ENCODE assay signal across 1 cellular context in genomic region chr6:137910424-137910834, GRCh38.
TF ChIP-seq lines count a peak whose summit lies in the region.

No MANE protein-coding gene starts in this region.

TF ChIP-seq in K562, 482 proteins besides CTCF, POLR2A, EP300 and RAD21 (continued from another document and continues in another):
- TF ChIP-seq ZNF551 (CRISPR knock-in tag; IDR thresholded peaks at IDR 0.05) (no peak), ZNF239 (CRISPR knock-in tag; IDR thresholded peaks at IDR 0.05) (peak; percentile 84), ZZZ3 (IDR thresholded peaks at IDR 0.05) (no peak), PKNOX1 (IDR thresholded peaks at IDR 0.05) (peak; percentile 60), ZNF408 (CRISPR knock-in tag; IDR thresholded peaks at IDR 0.05; ENCODE audit: low read depth) (no peak), ESRRB (CRISPR knock-in tag; IDR thresholded peaks at IDR 0.05; ENCODE audit: borderline replicate concordance) (no peak), NR4A1 (CRISPR knock-in tag; IDR thresholded peaks at IDR 0.05) (peak; percentile 93; the same call in 1 of the 2 replicates), NR4A1 (tag; IDR thresholded peaks at IDR 0.05) (peak; percentile 81; the same call in 1 of the 2 replicates), RAD51 (IDR thresholded peaks at IDR 0.05; ENCODE audit: borderline replicate concordance, low read depth) (no peak), ZBED1 (IDR thresholded peaks at IDR 0.05) (no peak), NCOR1 (IDR thresholded peaks at IDR 0.05) (peak; percentile 69), PCBP1 (IDR thresholded peaks at IDR 0.05; ENCODE audit: low read depth, low read length, poor library complexity, severe bottlenecking) (no peak), ZNF121 (CRISPR knock-in tag; conservative IDR thresholded peaks at IDR 0.05) (no peak), MLLT1 (IDR thresholded peaks at IDR 0.05) (peak in 1 of 2 experiments; percentile 98; a peak in 2 of 4 replicates), GTF2B (IDR thresholded peaks at IDR 0.05; ENCODE audit: extremely low read depth, insufficient read length) (no peak), EWSR1 (IDR thresholded peaks at IDR 0.05; ENCODE audit: borderline replicate concordance, low read depth, partially characterized antibody) (no peak), NR2C1 (IDR thresholded peaks at IDR 0.05) (peak; percentile 26; the same call in 1 of the 2 replicates), NR2C1 (tag; IDR thresholded peaks at IDR 0.05) (peak; percentile 46), TCF3 (CRISPR knock-in tag; IDR thresholded peaks at IDR 0.05) (no peak; the same call in 1 of the 2 replicates), CEBPG (CRISPR knock-in tag; IDR thresholded peaks at IDR 0.05) (0 out of 2 replicates have a peak, but pooled peaks have one; percentile 34), CEBPG (tag; conservative IDR thresholded peaks at IDR 0.05 in 1 of 2, IDR thresholded peaks at IDR 0.05 in 1 of 2) (peak; percentile 3 to 45; a peak in 2 of 4 replicates), E2F5 (CRISPR knock-in tag; IDR thresholded peaks at IDR 0.05) (no peak), RBFOX2 (IDR thresholded peaks at IDR 0.05; ENCODE audit: low read depth, low read length) (peak; percentile 55; the same call in 1 of the 2 replicates), ZNF311 (CRISPR knock-in tag; IDR thresholded peaks at IDR 0.05) (no peak), ZNF561 (CRISPR knock-in tag; conservative IDR thresholded peaks at IDR 0.05) (no peak), PHF8 (IDR thresholded peaks at IDR 0.05; ENCODE audit: borderline replicate concordance, low read length) (no peak), MTA3 (IDR thresholded peaks at IDR 0.05; ENCODE audit: borderline replicate concordance) (peak; percentile 71; the same call in 1 of the 2 replicates), CBX3 (IDR thresholded peaks at IDR 0.05; ENCODE audit: borderline replicate concordance in 1 of 2, low read length in 2 of 2) (peak in 1 of 2 experiments; percentile 91; a peak in 1 of 3 replicates), MAFF (IDR thresholded peaks at IDR 0.05; ENCODE audit: low read length) (peak; percentile 96), ZNF316 (IDR thresholded peaks at IDR 0.05) (peak; percentile 96), NCOA6 (IDR thresholded peaks at IDR 0.05) (no peak), ZNF75A (CRISPR knock-in tag; IDR thresholded peaks at IDR 0.05) (peak; percentile 64; the same call in 1 of the 2 replicates), DPF2 (IDR thresholded peaks at IDR 0.05) (peak; percentile 95), ZNF764 (CRISPR knock-in tag; IDR thresholded peaks at IDR 0.05; ENCODE audit: low read depth) (no peak), TRIM28 (IDR thresholded peaks at IDR 0.05) (peak; percentile 49; the same call in 1 of the 2 replicates), U2AF1 (optimal IDR thresholded peaks at IDR 0.05; ENCODE audit: low read depth, low read length) (no peak), ZNF655 (CRISPR knock-in tag; IDR thresholded peaks at IDR 0.05) (no peak), RBM39 (optimal IDR thresholded peaks at IDR 0.05; ENCODE audit: low read depth, low read length) (no peak), HMGN3 (IDR thresholded peaks at IDR 0.05; ENCODE audit: borderline replicate concordance, extremely low read depth, insufficient read length, low read depth, low read length) (peak; percentile 48), NFRKB (IDR thresholded peaks at IDR 0.05; ENCODE audit: low read depth) (peak; percentile 72), ZC3H4 (CRISPR knock-in tag; IDR thresholded peaks at IDR 0.05; ENCODE audit: borderline replicate concordance) (no peak), MYNN (IDR thresholded peaks at IDR 0.05) (no peak; the same call in 1 of the 2 replicates), MYNN (CRISPR knock-in tag; IDR thresholded peaks at IDR 0.05) (no peak), PHF20 (IDR thresholded peaks at IDR 0.05; ENCODE audit: partially characterized antibody) (no peak)
- TF ChIP-seq, protein P1, sequence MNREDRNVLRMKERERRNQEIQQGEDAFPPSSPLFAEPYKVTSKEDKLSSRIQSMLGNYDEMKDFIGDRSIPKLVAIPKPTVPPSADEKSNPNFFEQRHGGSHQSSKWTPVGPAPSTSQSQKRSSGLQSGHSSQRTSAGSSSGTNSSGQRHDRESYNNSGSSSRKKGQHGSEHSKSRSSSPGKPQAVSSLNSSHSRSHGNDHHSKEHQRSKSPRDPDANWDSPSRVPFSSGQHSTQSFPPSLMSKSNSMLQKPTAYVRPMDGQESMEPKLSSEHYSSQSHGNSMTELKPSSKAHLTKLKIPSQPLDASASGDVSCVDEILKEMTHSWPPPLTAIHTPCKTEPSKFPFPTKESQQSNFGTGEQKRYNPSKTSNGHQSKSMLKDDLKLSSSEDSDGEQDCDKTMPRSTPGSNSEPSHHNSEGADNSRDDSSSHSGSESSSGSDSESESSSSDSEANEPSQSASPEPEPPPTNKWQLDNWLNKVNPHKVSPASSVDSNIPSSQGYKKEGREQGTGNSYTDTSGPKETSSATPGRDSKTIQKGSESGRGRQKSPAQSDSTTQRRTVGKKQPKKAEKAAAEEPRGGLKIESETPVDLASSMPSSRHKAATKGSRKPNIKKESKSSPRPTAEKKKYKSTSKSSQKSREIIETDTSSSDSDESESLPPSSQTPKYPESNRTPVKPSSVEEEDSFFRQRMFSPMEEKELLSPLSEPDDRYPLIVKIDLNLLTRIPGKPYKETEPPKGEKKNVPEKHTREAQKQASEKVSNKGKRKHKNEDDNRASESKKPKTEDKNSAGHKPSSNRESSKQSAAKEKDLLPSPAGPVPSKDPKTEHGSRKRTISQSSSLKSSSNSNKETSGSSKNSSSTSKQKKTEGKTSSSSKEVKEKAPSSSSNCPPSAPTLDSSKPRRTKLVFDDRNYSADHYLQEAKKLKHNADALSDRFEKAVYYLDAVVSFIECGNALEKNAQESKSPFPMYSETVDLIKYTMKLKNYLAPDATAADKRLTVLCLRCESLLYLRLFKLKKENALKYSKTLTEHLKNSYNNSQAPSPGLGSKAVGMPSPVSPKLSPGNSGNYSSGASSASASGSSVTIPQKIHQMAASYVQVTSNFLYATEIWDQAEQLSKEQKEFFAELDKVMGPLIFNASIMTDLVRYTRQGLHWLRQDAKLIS (CRISPR knock-in tag; IDR thresholded peaks at IDR 0.05), result no peak
- TF ChIP-seq, protein P2, sequence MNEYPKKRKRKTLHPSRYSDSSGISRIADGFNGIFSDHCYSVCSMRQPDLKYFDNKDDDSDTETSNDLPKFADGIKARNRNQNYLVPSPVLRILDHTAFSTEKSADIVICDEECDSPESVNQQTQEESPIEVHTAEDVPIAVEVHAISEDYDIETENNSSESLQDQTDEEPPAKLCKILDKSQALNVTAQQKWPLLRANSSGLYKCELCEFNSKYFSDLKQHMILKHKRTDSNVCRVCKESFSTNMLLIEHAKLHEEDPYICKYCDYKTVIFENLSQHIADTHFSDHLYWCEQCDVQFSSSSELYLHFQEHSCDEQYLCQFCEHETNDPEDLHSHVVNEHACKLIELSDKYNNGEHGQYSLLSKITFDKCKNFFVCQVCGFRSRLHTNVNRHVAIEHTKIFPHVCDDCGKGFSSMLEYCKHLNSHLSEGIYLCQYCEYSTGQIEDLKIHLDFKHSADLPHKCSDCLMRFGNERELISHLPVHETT (CRISPR knock-in tag; conservative IDR thresholded peaks at IDR 0.05 in 1 of 2, IDR thresholded peaks at IDR 0.05 in 1 of 2), result peak in 1 of 2 experiments; percentile 76; a peak in 2 of 4 replicates
- TF ChIP-seq, protein P3, sequence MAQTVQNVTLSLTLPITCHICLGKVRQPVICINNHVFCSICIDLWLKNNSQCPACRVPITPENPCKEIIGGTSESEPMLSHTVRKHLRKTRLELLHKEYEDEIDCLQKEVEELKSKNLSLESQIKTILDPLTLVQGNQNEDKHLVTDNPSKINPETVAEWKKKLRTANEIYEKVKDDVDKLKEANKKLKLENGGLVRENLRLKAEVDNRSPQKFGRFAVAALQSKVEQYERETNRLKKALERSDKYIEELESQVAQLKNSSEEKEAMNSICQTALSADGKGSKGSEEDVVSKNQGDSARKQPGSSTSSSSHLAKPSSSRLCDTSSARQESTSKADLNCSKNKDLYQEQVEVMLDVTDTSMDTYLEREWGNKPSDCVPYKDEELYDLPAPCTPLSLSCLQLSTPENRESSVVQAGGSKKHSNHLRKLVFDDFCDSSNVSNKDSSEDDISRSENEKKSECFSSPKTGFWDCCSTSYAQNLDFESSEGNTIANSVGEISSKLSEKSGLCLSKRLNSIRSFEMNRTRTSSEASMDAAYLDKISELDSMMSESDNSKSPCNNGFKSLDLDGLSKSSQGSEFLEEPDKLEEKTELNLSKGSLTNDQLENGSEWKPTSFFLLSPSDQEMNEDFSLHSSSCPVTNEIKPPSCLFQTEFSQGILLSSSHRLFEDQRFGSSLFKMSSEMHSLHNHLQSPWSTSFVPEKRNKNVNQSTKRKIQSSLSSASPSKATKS (CRISPR knock-in tag; IDR thresholded peaks at IDR 0.05), result no peak
- TF ChIP-seq, protein P4, sequence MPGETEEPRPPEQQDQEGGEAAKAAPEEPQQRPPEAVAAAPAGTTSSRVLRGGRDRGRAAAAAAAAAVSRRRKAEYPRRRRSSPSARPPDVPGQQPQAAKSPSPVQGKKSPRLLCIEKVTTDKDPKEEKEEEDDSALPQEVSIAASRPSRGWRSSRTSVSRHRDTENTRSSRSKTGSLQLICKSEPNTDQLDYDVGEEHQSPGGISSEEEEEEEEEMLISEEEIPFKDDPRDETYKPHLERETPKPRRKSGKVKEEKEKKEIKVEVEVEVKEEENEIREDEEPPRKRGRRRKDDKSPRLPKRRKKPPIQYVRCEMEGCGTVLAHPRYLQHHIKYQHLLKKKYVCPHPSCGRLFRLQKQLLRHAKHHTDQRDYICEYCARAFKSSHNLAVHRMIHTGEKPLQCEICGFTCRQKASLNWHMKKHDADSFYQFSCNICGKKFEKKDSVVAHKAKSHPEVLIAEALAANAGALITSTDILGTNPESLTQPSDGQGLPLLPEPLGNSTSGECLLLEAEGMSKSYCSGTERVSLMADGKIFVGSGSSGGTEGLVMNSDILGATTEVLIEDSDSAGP (CRISPR knock-in tag; IDR thresholded peaks at IDR 0.05), result no peak
- TF ChIP-seq, protein P5, sequence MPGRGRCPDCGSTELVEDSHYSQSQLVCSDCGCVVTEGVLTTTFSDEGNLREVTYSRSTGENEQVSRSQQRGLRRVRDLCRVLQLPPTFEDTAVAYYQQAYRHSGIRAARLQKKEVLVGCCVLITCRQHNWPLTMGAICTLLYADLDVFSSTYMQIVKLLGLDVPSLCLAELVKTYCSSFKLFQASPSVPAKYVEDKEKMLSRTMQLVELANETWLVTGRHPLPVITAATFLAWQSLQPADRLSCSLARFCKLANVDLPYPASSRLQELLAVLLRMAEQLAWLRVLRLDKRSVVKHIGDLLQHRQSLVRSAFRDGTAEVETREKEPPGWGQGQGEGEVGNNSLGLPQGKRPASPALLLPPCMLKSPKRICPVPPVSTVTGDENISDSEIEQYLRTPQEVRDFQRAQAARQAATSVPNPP (IDR thresholded peaks at IDR 0.05; ENCODE audit: borderline replicate concordance, insufficient read depth, insufficient read length), result no peak
